Comparison of ENCODE assay signal across 1 cellular context in genomic region chr4:153099391-153100140, GRCh38.
TF ChIP-seq lines count a peak whose summit lies in the region.

No MANE protein-coding gene starts in this region.

TF ChIP-seq in H1, 55 proteins besides CTCF, POLR2A, EP300 and RAD21 (continued from another document):
- TF ChIP-seq TBP (IDR thresholded peaks at IDR 0.05; ENCODE audit: low read depth, low read length): no peak
- no peak for TF ChIP-seq SUZ12 (IDR thresholded peaks at IDR 0.05; ENCODE audit: low read length)
- no peak for TF ChIP-seq NANOG (IDR thresholded peaks at IDR 0.05; ENCODE audit: insufficient read depth, low read depth, low read length, poor library complexity, severe bottlenecking)
- TF ChIP-seq RNF2 (IDR thresholded peaks at IDR 0.05; ENCODE audit: borderline replicate concordance, low read depth, low read length, missing control alignments, poor library complexity, severe bottlenecking): no peak
- no peak for TF ChIP-seq BCL11A (IDR thresholded peaks at IDR 0.05; ENCODE audit: low read depth in 2 of 2, low read length in 2 of 2)
- no peak for TF ChIP-seq RFX5 (IDR thresholded peaks at IDR 0.05; ENCODE audit: borderline replicate concordance, low read depth, low read length)
- TF ChIP-seq HDAC2 (IDR thresholded peaks at IDR 0.05; ENCODE audit: borderline replicate concordance in 1 of 2, low read depth in 2 of 2, low read length in 2 of 2): no peak
